In genomic region chr2:25838152-25838756, GRCh38 we compare ENCODE assay signal across 21 cellular contexts.
"Had no signal": no experiment of that assay in that cellular context is flagged by ENCODE, and none has a peak within 500 bp of the region (broad histone marks: within the 10 kb centered on the region; RNA-seq: fewer than 3 reads in every experiment).

No MANE protein-coding gene starts in this region.

- H3K27ac ChIP-seq: cardiac muscle cell, neural progenitor cell, skin epidermis, suprapubic skin, transverse colon, uterus had no signal

- H3K27me3 Mint-ChIP-seq: activated CD4-positive, alpha-beta T cell treated with anti-CD3 and anti-CD28 coated beads, Interleukin-2, amount 10 ng/mL, durations not matched to agents 7 days and 5 days; activated naive CD4-positive, alpha-beta T cell treated with anti-CD3 and anti-CD28 coated beads, Interleukin-2, amount 10 ng/mL, durations not matched to agents 7 days and 5 days; activated T-cell treated with anti-CD3 and anti-CD28 coated beads, Interleukin-2, amount 50 U/mL, for 24 hours; dendritic cell treated with granulocyte-macrophage colony-stimulating factor and Interleukin-4, amounts not matched to agents 40 ng/mL and 50 ng/mL, for 4 days; progenitor cell of endocrine pancreas; stimulated activated naive CD8-positive, alpha-beta T cell treated with anti-CD3 and anti-CD28 coated beads, Interleukin-15, amount 100 ng/mL, for 72 hours; T-cell had no signal

- H3K4me3 Mint-ChIP-seq: activated CD4-positive, alpha-beta T cell treated with anti-CD3 and anti-CD28 coated beads, Interleukin-2, amount 10 ng/mL, durations not matched to agents 7 days and 5 days; activated CD8-positive, alpha-beta T cell treated with anti-CD3 and anti-CD28 coated beads, Interleukin-2, amount 10 ng/mL, durations not matched to agents 7 days and 5 days; activated naive CD4-positive, alpha-beta T cell treated with anti-CD3 and anti-CD28 coated beads, Interleukin-2, amount 10 ng/mL, durations not matched to agents 7 days and 5 days; activated T-cell treated with anti-CD3 and anti-CD28 coated beads, Interleukin-2, amount 50 U/mL, for 24 hours; dendritic cell treated with granulocyte-macrophage colony-stimulating factor and Interleukin-4, amounts not matched to agents 40 ng/mL and 50 ng/mL, for 4 days; neural progenitor cell; stimulated activated naive CD8-positive, alpha-beta T cell treated with anti-CD3 and anti-CD28 coated beads, Interleukin-15, amount 100 ng/mL, for 72 hours; T-cell had no signal

- H3K4me1 Mint-ChIP-seq: neural progenitor cell had no signal

- H2AFZ ChIP-seq: neural progenitor cell had no signal

- H3K9me3 ChIP-seq: suprapubic skin, transverse colon, uterus had no signal

- ATAC-seq: activated CD8-positive, alpha-beta T cell treated with anti-CD3 and anti-CD28 coated beads, Interleukin-2, amount 10 ng/mL, durations not matched to agents 7 days and 5 days; left colon; right cardiac atrium; stimulated activated naive CD8-positive, alpha-beta T cell treated with anti-CD3 and anti-CD28 coated beads, Interleukin-15, amount 100 ng/mL, for 72 hours; T-cell had no signal

- H3K36me3 ChIP-seq: uterus had no signal

- DNase-seq: activated CD4-positive, alpha-beta T cell treated with anti-CD3 and anti-CD28 coated beads, Interleukin-2, amount 10 ng/mL, durations not matched to agents 7 days and 5 days; activated CD8-positive, alpha-beta T cell treated with anti-CD3 and anti-CD28 coated beads, Interleukin-2, amount 10 ng/mL, durations not matched to agents 7 days and 5 days; activated effector memory CD4-positive, alpha-beta T cell treated with Interleukin-2 at 50 U/mL for 16 hours; activated naive CD4-positive, alpha-beta T cell treated with anti-CD3 and anti-CD28 coated beads, Interleukin-2, amount 10 ng/mL, durations not matched to agents 7 days and 5 days; activated T-cell treated with anti-CD3 and anti-CD28 coated beads, Interleukin-2, amount 50 U/mL, for 24 hours; effector CD8-positive, alpha-beta T cell; left colon; mammary epithelial cell; right cardiac atrium; stimulated activated CD4-positive, alpha-beta T cell treated with anti-CD3 and anti-CD28 coated beads, Interleukin-15, amount 100 ng/mL, for 24 hours; stimulated activated CD4-positive, alpha-beta T cell treated with anti-CD3 and anti-CD28 coated beads, Interleukin-2, amount 100 ng/mL, for 48 hours; stimulated activated naive CD8-positive, alpha-beta T cell treated with anti-CD3 and anti-CD28 coated beads, Interleukin-15, amount 100 ng/mL, for 72 hours; T-cell; transverse colon; uterus had no signal

- H3K9me3 Mint-ChIP-seq: activated naive CD4-positive, alpha-beta T cell treated with anti-CD3 and anti-CD28 coated beads, Interleukin-2, amount 10 ng/mL, durations not matched to agents 7 days and 5 days; activated T-cell treated with anti-CD3 and anti-CD28 coated beads, Interleukin-2, amount 50 U/mL, for 24 hours; T-cell had no signal

- H3K9ac ChIP-seq: neural progenitor cell had no signal

- H3K4me3 ChIP-seq: cardiac muscle cell, neural progenitor cell, skin epidermis, suprapubic skin, transverse colon, uterus had no signal

- H3K27ac Mint-ChIP-seq: activated CD4-positive, alpha-beta T cell treated with anti-CD3 and anti-CD28 coated beads, Interleukin-2, amount 10 ng/mL, durations not matched to agents 7 days and 5 days; activated CD8-positive, alpha-beta T cell treated with anti-CD3 and anti-CD28 coated beads, Interleukin-2, amount 10 ng/mL, durations not matched to agents 7 days and 5 days; activated naive CD4-positive, alpha-beta T cell treated with anti-CD3 and anti-CD28 coated beads, Interleukin-2, amount 10 ng/mL, durations not matched to agents 7 days and 5 days; activated T-cell treated with anti-CD3 and anti-CD28 coated beads, Interleukin-2, amount 50 U/mL, for 24 hours; dendritic cell treated with granulocyte-macrophage colony-stimulating factor and Interleukin-4, amounts not matched to agents 40 ng/mL and 50 ng/mL, for 4 days; neural progenitor cell had no signal

- H3K4me2 ChIP-seq: neural progenitor cell had no signal

- H3K27me3 ChIP-seq: cardiac muscle cell, neural progenitor cell, suprapubic skin, transverse colon, uterus had no signal

- H3K4me1 ChIP-seq: neural progenitor cell, suprapubic skin, transverse colon, uterus had no signal
